ENCODE assay signal across 8 cellular contexts in the genomic region with DNA sequence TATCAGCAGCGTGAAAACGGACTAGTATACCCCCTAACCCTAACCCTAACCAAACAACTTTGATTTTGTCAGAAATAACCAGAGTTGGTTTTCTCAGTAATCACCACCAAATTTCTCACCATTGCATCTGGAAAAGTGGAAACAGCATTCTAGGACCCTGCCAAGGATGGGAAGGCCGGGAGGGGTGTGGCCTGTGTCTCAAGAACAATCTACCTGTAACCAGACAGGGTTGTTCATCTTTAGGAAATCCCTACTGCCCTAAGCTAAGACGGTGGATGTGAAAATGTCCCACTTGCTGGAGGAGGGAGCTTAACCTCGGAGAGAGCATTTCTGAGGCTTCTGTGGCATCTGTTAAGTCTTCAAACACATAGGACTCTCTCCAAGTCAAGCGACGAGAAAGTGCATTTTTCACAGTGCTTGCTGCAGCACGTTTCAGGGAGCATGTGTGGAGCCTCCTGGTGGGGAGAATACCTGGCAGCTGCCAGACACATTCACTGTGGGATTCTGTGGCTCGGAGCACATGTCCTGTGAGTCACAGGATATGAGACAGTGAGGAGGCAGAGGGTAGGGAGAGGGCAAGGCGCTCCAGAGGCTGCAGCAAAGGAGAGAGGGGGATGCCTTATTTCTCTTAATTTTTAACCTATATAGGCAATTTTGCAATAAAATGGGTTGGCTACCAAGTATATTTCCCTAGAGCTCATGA.
A peak's percentile ranks its signal among the peaks of the same experiment; 100 is the strongest.
DNase-seq lines count a peak whose midpoint lies in the region; ATAC-seq, FAIRE-seq and TF ChIP-seq lines count a peak whose summit lies in the region.

No MANE protein-coding gene starts in this region.

- no peaks in the 10 kb centered on the region for H3K27me3 ChIP-seq in GM06990 (replicated peaks; ENCODE audit: control insufficient read depth, insufficient read depth, low read length)
- no peaks in the 10 kb centered on the region for H3K27me3 ChIP-seq in RWPE2 (ENCODE audit: insufficient read depth, poor library complexity, severe bottlenecking)

- H3K4me1 ChIP-seq in A549 (peaks cover 51% of the 10 kb centered on the region), RWPE2 (ENCODE audit: insufficient read depth, poor library complexity, severe bottlenecking) (peaks cover 55% of the 10 kb centered on the region)

- TF ChIP-seq RAD21 in A549 (conservative IDR thresholded peaks at IDR 0.05 in 1 of 2, IDR thresholded peaks at IDR 0.05 in 1 of 2) = peak; percentile 93 to 95

- H3K36me3 Mint-ChIP-seq in neural crest cell (ENCODE audit: low read depth) = no peaks in the 10 kb centered on the region

- ATAC-seq in A549 (peak; percentile 99), RWPE2 (ENCODE audit: low read depth) (peak; percentile 93), HG02588 (IDR thresholded peaks at IDR 0.05; ENCODE audit: unreplicated experiment) (no peak), HG03045 (IDR thresholded peaks at IDR 0.05; ENCODE audit: unreplicated experiment) (no peak), HG03439 (IDR thresholded peaks at IDR 0.05; ENCODE audit: unreplicated experiment) (no peak)

- peak; percentile 93 to 94 for TF ChIP-seq EP300 in A549 (IDR thresholded peaks at IDR 0.05)

- H3K36me3 ChIP-seq in GM06990 (ENCODE audit: control insufficient read depth, insufficient read depth, low read length) (no peaks in the 10 kb centered on the region), RWPE2 (ENCODE audit: low read depth) (no peaks in the 10 kb centered on the region)

- H3K27ac ChIP-seq in A549 = peak overlapping the region; percentile 93 to 95
- peak overlapping the region; percentile 100 for H3K27ac ChIP-seq in RWPE2 (ENCODE audit: poor library complexity, severe bottlenecking)
- peak overlapping the region; percentile 89 for H3K27ac ChIP-seq in epithelial cell of prostate

- 14% methylated on average over 10 of the region's 10 CpGs for WGBS in A549 (ENCODE audit: missing lambda C conversion rate)

- H3K4me3 ChIP-seq in A549 (no peak overlapping the region), GM06990 (replicated peaks; ENCODE audit: low read depth, low read length) (no peak overlapping the region), RWPE2 (ENCODE audit: severe bottlenecking) (no peak overlapping the region)

- TF ChIP-seq CTCF in A549 (IDR thresholded peaks at IDR 0.05) (peak; percentile 77), GM06990 (IDR thresholded peaks at IDR 0.05; ENCODE audit: insufficient read depth, low read length, poor library complexity, severe bottlenecking) (peak; percentile 24), RWPE2 (IDR thresholded peaks at IDR 0.05; ENCODE audit: poor library complexity, severe bottlenecking) (peak; percentile 84), neural crest cell (conservative IDR thresholded peaks at IDR 0.05) (peak; percentile 64)

- POLR2A ChIA-PET in A549 (lab: Yijun Ruan, JAX) = interaction anchor here (0.7 to 2.0 kb wide), 5 partner anchors 50 to 239 kb away, joined by 3 to 10 read pairs (median 6); a partner anchor contains a TSS

- no peaks in the 10 kb centered on the region for H3K4me1 Mint-ChIP-seq in neural crest cell

- peak; percentile 98 for FAIRE-seq in A549 (lab: Jason Lieb, UNC)

- peak; percentile 94 to 97 for DNase-seq in A549 (ENCODE audit: low read depth in 1 of 2, low spot score in 1 of 2)
- DNase-seq in GM06990 (ENCODE audit: extremely low read depth, insufficient read length) = no peak
- DNase-seq in RWPE2 (ENCODE audit: low spot score) = peak; percentile 92
- peak; percentile 91 for DNase-seq in epithelial cell of prostate (ENCODE audit: low read depth, low spot score)
- no peak for DNase-seq in neural crest cell (ENCODE audit: low read depth, low spot score)

- H3K9me3 Mint-ChIP-seq in neural crest cell = peaks cover 2% of the 10 kb centered on the region

- TF ChIP-seq POLR2A in A549 (IDR thresholded peaks at IDR 0.05; ENCODE audit: low read length) = no peak

- CTCF ChIA-PET in A549 (lab: Yijun Ruan, JAX) = interaction anchor here (0.6 to 5.1 kb wide), 46 partner anchors 9 to 849 kb away, joined by 3 to 32 read pairs (median 4); no protein-coding TSS in a partner anchor

- H3K27ac Mint-ChIP-seq in neural crest cell (ENCODE audit: unreplicated experiment) = no peak overlapping the region

- H3K9me3 ChIP-seq in A549 = peaks cover 11% of the 10 kb centered on the region; the same call in 1 of the 3 replicates
- no peaks in the 10 kb centered on the region for H3K9me3 ChIP-seq in RWPE2 (ENCODE audit: severe bottlenecking)

- H3K4me2 ChIP-seq in A549 = peak overlapping the region; percentile 65

- H3K4me3 Mint-ChIP-seq in neural crest cell = no peak overlapping the region

- H3K27me3 Mint-ChIP-seq in neural crest cell (ENCODE audit: low read depth) = no peaks in the 10 kb centered on the region

TF ChIP-seq in A549, 52 proteins besides CTCF, POLR2A, EP300 and RAD21 (continues in another document):
- peak; percentile 92 for TF ChIP-seq FOSL2 (IDR thresholded peaks at IDR 0.05)
- TF ChIP-seq FOSL2 (CRISPR knock-in tag; IDR thresholded peaks at IDR 0.05) = peak; percentile 96
- TF ChIP-seq, protein P1, sequence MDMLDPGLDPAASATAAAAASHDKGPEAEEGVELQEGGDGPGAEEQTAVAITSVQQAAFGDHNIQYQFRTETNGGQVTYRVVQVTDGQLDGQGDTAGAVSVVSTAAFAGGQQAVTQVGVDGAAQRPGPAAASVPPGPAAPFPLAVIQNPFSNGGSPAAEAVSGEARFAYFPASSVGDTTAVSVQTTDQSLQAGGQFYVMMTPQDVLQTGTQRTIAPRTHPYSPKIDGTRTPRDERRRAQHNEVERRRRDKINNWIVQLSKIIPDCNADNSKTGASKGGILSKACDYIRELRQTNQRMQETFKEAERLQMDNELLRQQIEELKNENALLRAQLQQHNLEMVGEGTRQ (IDR thresholded peaks at IDR 0.05) = peak; percentile 68
- no peak for TF ChIP-seq NFE2L2 (conservative IDR thresholded peaks at IDR 0.05; ENCODE audit: low read length)
- TF ChIP-seq ZNF302 (CRISPR knock-in tag; IDR thresholded peaks at IDR 0.05) = no peak
- peak; percentile 60; the same call in 1 of the 2 replicates for TF ChIP-seq RARB (CRISPR knock-in tag; IDR thresholded peaks at IDR 0.05)
- TF ChIP-seq, protein P2, sequence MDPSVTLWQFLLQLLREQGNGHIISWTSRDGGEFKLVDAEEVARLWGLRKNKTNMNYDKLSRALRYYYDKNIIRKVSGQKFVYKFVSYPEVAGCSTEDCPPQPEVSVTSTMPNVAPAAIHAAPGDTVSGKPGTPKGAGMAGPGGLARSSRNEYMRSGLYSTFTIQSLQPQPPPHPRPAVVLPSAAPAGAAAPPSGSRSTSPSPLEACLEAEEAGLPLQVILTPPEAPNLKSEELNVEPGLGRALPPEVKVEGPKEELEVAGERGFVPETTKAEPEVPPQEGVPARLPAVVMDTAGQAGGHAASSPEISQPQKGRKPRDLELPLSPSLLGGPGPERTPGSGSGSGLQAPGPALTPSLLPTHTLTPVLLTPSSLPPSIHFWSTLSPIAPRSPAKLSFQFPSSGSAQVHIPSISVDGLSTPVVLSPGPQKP (IDR thresholded peaks at IDR 0.05; ENCODE audit: low read depth, low read length) = no peak
- TF ChIP-seq MYC (IDR thresholded peaks at IDR 0.05; ENCODE audit: borderline replicate concordance, low read length) = peak; percentile 95
- TF ChIP-seq MAFK (IDR thresholded peaks at IDR 0.05; ENCODE audit: partially characterized antibody) = peak; percentile 68
- peak; percentile 94 for TF ChIP-seq JUNB (IDR thresholded peaks at IDR 0.05)
- TF ChIP-seq POLR2AphosphoS2 (conservative IDR thresholded peaks at IDR 0.05; ENCODE audit: low read length) = no peak
- peak; percentile 94 to 95 for TF ChIP-seq JUN (IDR thresholded peaks at IDR 0.05)
- TF ChIP-seq, protein P3, sequence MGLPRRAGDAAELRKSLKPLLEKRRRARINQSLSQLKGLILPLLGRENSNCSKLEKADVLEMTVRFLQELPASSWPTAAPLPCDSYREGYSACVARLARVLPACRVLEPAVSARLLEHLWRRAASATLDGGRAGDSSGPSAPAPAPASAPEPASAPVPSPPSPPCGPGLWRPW (IDR thresholded peaks at IDR 0.05) = 0 out of 2 replicates have a peak, but pooled peaks have one; percentile 17
- TF ChIP-seq ESRRA (IDR thresholded peaks at IDR 0.05; ENCODE audit: borderline replicate concordance, low read length) = no peak
- TF ChIP-seq, protein P4, sequence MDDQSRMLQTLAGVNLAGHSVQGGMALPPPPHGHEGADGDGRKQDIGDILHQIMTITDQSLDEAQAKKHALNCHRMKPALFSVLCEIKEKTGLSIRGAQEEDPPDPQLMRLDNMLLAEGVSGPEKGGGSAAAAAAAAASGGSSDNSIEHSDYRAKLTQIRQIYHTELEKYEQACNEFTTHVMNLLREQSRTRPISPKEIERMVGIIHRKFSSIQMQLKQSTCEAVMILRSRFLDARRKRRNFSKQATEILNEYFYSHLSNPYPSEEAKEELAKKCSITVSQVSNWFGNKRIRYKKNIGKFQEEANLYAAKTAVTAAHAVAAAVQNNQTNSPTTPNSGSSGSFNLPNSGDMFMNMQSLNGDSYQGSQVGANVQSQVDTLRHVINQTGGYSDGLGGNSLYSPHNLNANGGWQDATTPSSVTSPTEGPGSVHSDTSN (IDR thresholded peaks at IDR 0.05) = peak; percentile 77
- TF ChIP-seq GATA3 (IDR thresholded peaks at IDR 0.05; ENCODE audit: borderline replicate concordance) = peak; percentile 86; the same call in 1 of the 2 replicates
- TF ChIP-seq ZSCAN20 (CRISPR knock-in tag; IDR thresholded peaks at IDR 0.05) = no peak
- TF ChIP-seq BHLHE40 (IDR thresholded peaks at IDR 0.05; ENCODE audit: low read depth, low read length) = peak; percentile 75
- peak; percentile 98 for TF ChIP-seq SMC3 (IDR thresholded peaks at IDR 0.05)
- TF ChIP-seq, protein P5, sequence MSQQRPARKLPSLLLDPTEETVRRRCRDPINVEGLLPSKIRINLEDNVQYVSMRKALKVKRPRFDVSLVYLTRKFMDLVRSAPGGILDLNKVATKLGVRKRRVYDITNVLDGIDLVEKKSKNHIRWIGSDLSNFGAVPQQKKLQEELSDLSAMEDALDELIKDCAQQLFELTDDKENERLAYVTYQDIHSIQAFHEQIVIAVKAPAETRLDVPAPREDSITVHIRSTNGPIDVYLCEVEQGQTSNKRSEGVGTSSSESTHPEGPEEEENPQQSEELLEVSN (IDR thresholded peaks at IDR 0.05; ENCODE audit: borderline replicate concordance, low read depth) = peak; percentile 79
- TF ChIP-seq CEBPB (IDR thresholded peaks at IDR 0.05) = peak; percentile 86 to 94
- TF ChIP-seq, protein P6, sequence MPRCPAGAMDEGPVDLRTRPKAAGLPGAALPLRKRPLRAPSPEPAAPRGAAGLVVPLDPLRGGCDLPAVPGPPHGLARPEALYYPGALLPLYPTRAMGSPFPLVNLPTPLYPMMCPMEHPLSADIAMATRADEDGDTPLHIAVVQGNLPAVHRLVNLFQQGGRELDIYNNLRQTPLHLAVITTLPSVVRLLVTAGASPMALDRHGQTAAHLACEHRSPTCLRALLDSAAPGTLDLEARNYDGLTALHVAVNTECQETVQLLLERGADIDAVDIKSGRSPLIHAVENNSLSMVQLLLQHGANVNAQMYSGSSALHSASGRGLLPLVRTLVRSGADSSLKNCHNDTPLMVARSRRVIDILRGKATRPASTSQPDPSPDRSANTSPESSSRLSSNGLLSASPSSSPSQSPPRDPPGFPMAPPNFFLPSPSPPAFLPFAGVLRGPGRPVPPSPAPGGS (IDR thresholded peaks at IDR 0.05) = peak; percentile 67; the same call in 1 of the 3 replicates

Comparison
In these comparisons a context has a peak if more than half of its experiments do, and no peak if none do; other contexts are left out.
1. ATAC-seq: peak in A549 (2 of 2) and RWPE2 (single experiment); none in HG02588 (single experiment), HG03045 (single experiment) and HG03439 (single experiment).
2. DNase-seq: peak in A549 (2 of 2), RWPE2 (single experiment) and epithelial cell of prostate (single experiment); none in GM06990 (single experiment) and neural crest cell (single experiment).
3. CTCF ChIP-seq: peak in every context shown above with its lines; median percentile 84 in RWPE2; 77 in A549; 64 in neural crest cell; 24 in GM06990.
4. Peak in every context shown above with its lines, with median percentiles within 50 percentile points of each other: H3K27ac ChIP-seq.